31 cellular contexts compared by ENCODE assay signal in genomic region chr6:50239853-50240252, GRCh38.
"Had no signal": no experiment of that assay in that cellular context is flagged by ENCODE, and none has a peak within 500 bp of the region (broad histone marks: within the 10 kb centered on the region; RNA-seq: fewer than 3 reads in every experiment).

No MANE protein-coding gene starts in this region.

- H3K36me3 ChIP-seq: esophagus muscularis mucosa, gastroesophageal sphincter, WERI-Rb-1 had no signal

- ATAC-seq: activated CD4-positive, CD25-positive, alpha-beta regulatory T cell treated with anti-CD3 and anti-CD28 coated beads, Interleukin-2, amount 50 U/mL, for 24 hours; activated CD8-positive, alpha-beta T cell treated with anti-CD3 and anti-CD28 coated beads for 36 hours; activated T-cell treated with anti-CD3 and anti-CD28 coated beads, Interleukin-2, amount 50 U/mL, for 4 hours; activated T-helper 17 cell treated with anti-CD3 and anti-CD28 coated beads, Interleukin-2, amount 50 U/mL, for 72 hours; body of pancreas; effector memory CD8-positive, alpha-beta T cell; T-helper 17 cell had no signal

- H3K4me1 Mint-ChIP-seq: activated B cell treated with CpG ODN at 0.5 μM for 24 hours; activated T-helper 17 cell treated with anti-CD3 and anti-CD28 coated beads, Interleukin-2, amount 50 U/mL, for 72 hours; T-helper 17 cell had no signal

- H3K27ac Mint-ChIP-seq: activated B cell treated with CpG ODN at 0.5 μM for 24 hours; activated CD8-positive, alpha-beta T cell treated with anti-CD3 and anti-CD28 coated beads for 36 hours; activated naive CD8-positive, alpha-beta T cell; activated T-helper 17 cell treated with anti-CD3 and anti-CD28 coated beads, Interleukin-2, amount 50 U/mL, for 72 hours; effector memory CD8-positive, alpha-beta T cell; T-helper 17 cell; T-helper 2 cell treated with Interferon-gamma antibody and Interleukin-4, amounts not matched to agents 5 μg/mL and 100 μg/mL, for 36 hours had no signal

- H3K4me3 ChIP-seq: body of pancreas, esophagus muscularis mucosa, gastroesophageal sphincter had no signal

- H3K27me3 Mint-ChIP-seq: activated B cell treated with CpG ODN at 0.5 μM for 24 hours; activated CD8-positive, alpha-beta T cell treated with anti-CD3 and anti-CD28 coated beads for 36 hours; activated naive CD8-positive, alpha-beta T cell; activated T-helper 17 cell treated with anti-CD3 and anti-CD28 coated beads, Interleukin-2, amount 50 U/mL, for 72 hours; effector memory CD8-positive, alpha-beta T cell; T-helper 17 cell had no signal

- H3K9me3 ChIP-seq: body of pancreas, esophagus muscularis mucosa, gastroesophageal sphincter had no signal

- H3K27ac ChIP-seq: body of pancreas, esophagus muscularis mucosa, gastroesophageal sphincter, WERI-Rb-1 had no signal

- DNase-seq: activated B cell treated with CpG ODN at 0.5 μM for 24 hours; activated CD4-positive, alpha-beta T cell treated with anti-CD3 and anti-CD28 coated beads for 48 hours; activated CD4-positive, alpha-beta T cell treated with anti-CD3 and anti-CD28 coated beads, Interleukin-2, amount 50 U/mL, for 1 hour; activated CD4-positive, alpha-beta T cell treated with anti-CD3 and anti-CD28 coated beads, Interleukin-2, amount 50 U/mL, for 48 hours; activated CD8-positive, alpha-beta memory T cell treated with anti-CD3 and anti-CD28 coated beads for 24 hours; activated CD8-positive, alpha-beta T cell treated with anti-CD3 and anti-CD28 coated beads for 36 hours; activated effector memory CD4-positive, alpha-beta T cell treated with Interleukin-2 at 50 U/mL for 16 hours; activated gamma-delta T cell treated with Interleukin-2 at 50 U/mL for 16 hours; activated naive CD4-positive, alpha-beta T cell treated with anti-CD3 and anti-CD28 coated beads, Interleukin-2, amount 50 U/mL, for 16 hours; activated naive CD4-positive, alpha-beta T cell treated with Interleukin-2 at 50 U/mL for 16 hours; activated T-cell treated with anti-CD3 and anti-CD28 coated beads, Interleukin-2, amount 50 U/mL, for 4 hours; amniotic stem cell; anterior cingulate cortex; body of pancreas; caudate nucleus; cortex of kidney; dermis blood vessel endothelial cell; effector CD4-positive, alpha-beta T cell; effector memory CD8-positive, alpha-beta T cell; erythroblast; foreskin melanocyte; T-helper 1 cell; T-helper 17 cell; T1000; WERI-Rb-1 had no signal

- H3K36me3 Mint-ChIP-seq: activated naive CD8-positive, alpha-beta T cell had no signal

- H3K9me3 Mint-ChIP-seq: activated CD8-positive, alpha-beta T cell treated with anti-CD3 and anti-CD28 coated beads for 36 hours had no signal

- H3K4me3 Mint-ChIP-seq: activated B cell treated with CpG ODN at 0.5 μM for 24 hours; activated CD8-positive, alpha-beta T cell treated with anti-CD3 and anti-CD28 coated beads for 36 hours; activated naive CD8-positive, alpha-beta T cell; activated T-cell treated with anti-CD3 and anti-CD28 coated beads, Interleukin-2, amount 50 U/mL, for 4 hours; activated T-helper 17 cell treated with anti-CD3 and anti-CD28 coated beads, Interleukin-2, amount 50 U/mL, for 72 hours; effector memory CD8-positive, alpha-beta T cell; T-helper 17 cell; T-helper 2 cell treated with Interferon-gamma antibody and Interleukin-4, amounts not matched to agents 5 μg/mL and 100 μg/mL, for 36 hours had no signal

- H3K4me1 ChIP-seq: body of pancreas, esophagus muscularis mucosa, gastroesophageal sphincter had no signal

- H3K27me3 ChIP-seq: body of pancreas, esophagus muscularis mucosa, gastroesophageal sphincter had no signal
